Comparison of ENCODE assay signal across 14 cellular contexts in the genomic region with DNA sequence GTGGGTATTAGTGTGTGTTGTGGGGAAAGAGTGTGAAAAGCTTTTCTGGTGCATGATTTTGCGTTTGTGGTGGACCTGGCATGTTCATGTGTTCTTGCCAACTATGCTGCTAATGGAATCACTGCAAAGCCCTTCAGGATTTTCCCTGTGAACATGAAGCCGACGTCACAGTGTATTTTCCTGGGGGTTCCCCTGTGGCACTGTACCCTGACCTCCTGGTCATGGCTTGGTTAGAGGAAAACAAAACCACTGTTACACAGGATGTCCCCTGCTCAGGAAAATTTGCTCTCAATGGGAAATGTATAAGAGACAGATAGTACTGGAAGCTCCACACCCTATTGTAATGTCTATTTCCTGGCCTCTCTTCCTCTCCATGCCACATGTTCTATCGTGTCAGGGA.
"Had no signal": no experiment of that assay in that cellular context is flagged by ENCODE, and none has a peak within 500 bp of the region (broad histone marks: within the 10 kb centered on the region; RNA-seq: fewer than 3 reads in every experiment).

No MANE protein-coding gene starts in this region.

- FAIRE-seq: small intestine had no signal

- H3K36me3 ChIP-seq: neutrophil, thoracic aorta, upper lobe of right lung had no signal

- H3K4me3 ChIP-seq: thoracic aorta, upper lobe of right lung had no signal

- H3K27me3 ChIP-seq: neutrophil, upper lobe of right lung had no signal

- H3K9me3 ChIP-seq: neutrophil, thoracic aorta, upper lobe of right lung had no signal

- ATAC-seq: activated CD4-positive, CD25-positive, alpha-beta regulatory T cell treated with anti-CD3 and anti-CD28 coated beads, Interleukin-2, amount 50 U/mL, for 24 hours; effector memory CD8-positive, alpha-beta T cell; naive thymus-derived CD8-positive, alpha-beta T cell; upper lobe of right lung had no signal

- DNase-seq: activated CD4-positive, alpha-beta T cell treated with anti-CD3 and anti-CD28 coated beads, Interleukin-2, amount 50 U/mL, for 1 hour; activated CD8-positive, alpha-beta memory T cell treated with anti-CD3 and anti-CD28 coated beads for 24 hours; activated naive CD8-positive, alpha-beta T cell treated with anti-CD3 and anti-CD28 coated beads for 36 hours; amygdala; cerebellar nuclear complex; effector memory CD8-positive, alpha-beta T cell; naive thymus-derived CD8-positive, alpha-beta T cell; retina; small intestine; upper lobe of right lung had no signal

- H3K4me1 ChIP-seq: upper lobe of right lung had no signal

- H3K27ac ChIP-seq: epithelial cell of prostate, neutrophil, thoracic aorta, upper lobe of right lung had no signal
